ENCODE assay signal across 26 cellular contexts in the genomic region with DNA sequence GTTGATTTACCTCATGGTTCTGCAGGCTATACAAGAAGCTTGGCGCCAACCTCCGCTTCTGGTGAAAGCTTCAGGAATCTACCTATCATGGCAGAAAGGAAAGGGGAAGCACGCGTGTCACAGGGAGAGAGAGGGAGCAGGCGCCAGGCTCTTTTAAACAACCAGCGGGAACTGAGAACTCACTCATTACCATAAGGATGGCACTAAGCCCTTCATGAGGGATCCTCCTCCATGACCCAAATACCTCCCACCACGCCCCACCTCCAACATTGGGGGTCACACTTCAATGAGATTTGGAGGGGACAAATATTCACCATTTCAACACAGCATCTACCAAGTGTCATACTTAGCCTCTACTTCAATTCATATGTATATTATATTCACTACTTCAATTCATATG. TPM values are rescaled to one million over a fixed set of nuclear protein-coding genes. Genes with fewer than 3 reads are reported as not detected.
DNase-seq lines count a peak whose midpoint lies in the region; ATAC-seq and TF ChIP-seq lines count a peak whose summit lies in the region.
"Had no signal": no experiment of that assay in that cellular context is flagged by ENCODE, and none has a peak within 500 bp of the region (broad histone marks: within the 10 kb centered on the region; RNA-seq: fewer than 3 reads in every experiment).

No MANE protein-coding gene starts in this region.

- H3K79me2 ChIP-seq in H9 (ENCODE audit: insufficient read depth, low read length), result no peaks in the 10 kb centered on the region

- no peak overlapping the region for H3K4ac ChIP-seq in H9 (ENCODE audit: low read depth, low read length)

- H3K36me3 ChIP-seq in iPS-20b (ENCODE audit: insufficient read depth, low read depth, low read length), result no peaks in the 10 kb centered on the region
- H3K36me3 ChIP-seq: MG63, SJCRH30 had no signal

- no peak for TF ChIP-seq CTCF in H9 (conservative IDR thresholded peaks at IDR 0.05)
- no peak for TF ChIP-seq CTCF in WTC11 (IDR thresholded peaks at IDR 0.05)

- H3K4me1 Mint-ChIP-seq in H9 (peaks cover 14 to 22% of the 10 kb centered on the region in 2 experiments), WTC11 (peaks cover 35% of the 10 kb centered on the region)

- H3K4me3 ChIP-seq in iPS-20b (ENCODE audit: low read length), result peak overlapping the region; percentile 57; the same call in 1 of the 2 replicates
- H3K4me3 ChIP-seq: MG63, SJCRH30 had no signal

- peaks cover 0 to 17% of the 10 kb centered on the region in 2 experiments; a peak in 2 of 5 replicates for H3K9me3 Mint-ChIP-seq in H9
- peaks cover 3% of the 10 kb centered on the region; the same call in 1 of the 2 replicates for H3K9me3 Mint-ChIP-seq in WTC11
- H3K9me3 Mint-ChIP-seq: HFFc6 had no signal

- H2BK15ac ChIP-seq in H9 (ENCODE audit: low read depth, low read length), result no peak overlapping the region

- H4K8ac ChIP-seq in H9 (replicated peaks; ENCODE audit: insufficient read length, low read depth, low read length), result no peak overlapping the region

- H2AFZ ChIP-seq in H9 (ENCODE audit: low read length), result no peak overlapping the region

- no peak overlapping the region for H2BK5ac ChIP-seq in H9 (ENCODE audit: insufficient read length, low read length)

- DNase-seq in ELF-1 (ENCODE audit: low read depth, low spot score) (peak; percentile 18), H9 (peak; percentile 50), WTC11 (ENCODE audit: low spot score) (peak; percentile 20), hippocampal formation (lab: John Stamatoyannopoulos, UW) (no peak), DMS 273 treated with DMSO at 0.1 percent for 48 hours (lab: John Stamatoyannopoulos, UW) (no peak)
- DNase-seq: 8988T; ACHN; HFFc6; IMR-90; KG1; MG63; NCI-H1105 treated with DMSO at 0.1 percent for 48 hours; NCI-H146; NCI-H1930; NCI-H2107; NCI-H446 treated with DMSO at 0.1 percent for 48 hours; NCI-H526; NCI-H82; NK-92 treated with Interleukin-12 subunit alpha and Interleukin-12 subunit beta, amount 100 ng/mL, for 24 hours; PC-3; SJCRH30 had no signal

- H3K27me3 ChIP-seq in H9 (ENCODE audit: insufficient read depth, low read length), result no peaks in the 10 kb centered on the region
- no peaks in the 10 kb centered on the region for H3K27me3 ChIP-seq in iPS-20b (ENCODE audit: insufficient read depth, low read length)
- H3K27me3 ChIP-seq: MG63, SJCRH30 had no signal

- no peak overlapping the region for H3T11ph ChIP-seq in H9 (ENCODE audit: low read length)

- H4K5ac ChIP-seq in H9 (ENCODE audit: insufficient read length, low read depth, low read length), result no peak overlapping the region

- CTCF ChIA-PET in WTC11 (lab: Charles Lee), result no interaction called here

- H3K56ac ChIP-seq in H9 (ENCODE audit: insufficient read length, low read depth, low read length), result no peak overlapping the region

- H3K9ac ChIP-seq in H9 (ENCODE audit: extremely low read depth, insufficient read length, low read length) (no peak overlapping the region), iPS-20b (ENCODE audit: low read depth, low read length) (peak overlapping the region; percentile 42; the same call in 1 of the 2 replicates)

- no peak overlapping the region for H3K23ac ChIP-seq in H9 (ENCODE audit: insufficient read length, low read depth, low read length)

- H3K4me3 Mint-ChIP-seq in H9 (peak overlapping the region; percentile 7 to 62; a peak in 3 of 5 replicates), WTC11 (peak overlapping the region; percentile 40)
- H3K4me3 Mint-ChIP-seq: HFFc6 had no signal

- H3K27ac Mint-ChIP-seq in H9 (peak overlapping the region in 1 of 3 experiments; percentile 90; a peak in 3 of 7 replicates), WTC11 (peak overlapping the region; percentile 80)
- H3K27ac Mint-ChIP-seq: HFFc6 had no signal

- peak; percentile 95 for ATAC-seq in WTC11
- ATAC-seq in HG03135 (IDR thresholded peaks at IDR 0.05; ENCODE audit: unreplicated experiment), result no peak
- ATAC-seq in HG03439 (IDR thresholded peaks at IDR 0.05; ENCODE audit: unreplicated experiment), result no peak
- ATAC-seq: PC-3, Right ventricle myocardium inferior, SK-N-SH treated with all-trans-retinoic acid at 6 μM for 48 hours had no signal

- H3K36me3 Mint-ChIP-seq in H9 (ENCODE audit: insufficient read depth in 1 of 3, low read depth in 3 of 3) (no peaks in the 10 kb centered on the region), WTC11 (no peaks in the 10 kb centered on the region)

- H3K4me1 ChIP-seq in H9 (ENCODE audit: insufficient read depth, low read length) (no peaks in the 10 kb centered on the region; the same call in 1 of the 2 replicates), iPS-20b (ENCODE audit: insufficient read depth, low read length) (peaks cover 20% of the 10 kb centered on the region)
- H3K4me1 ChIP-seq: SJCRH30 had no signal

- no peak overlapping the region for H4K91ac ChIP-seq in H9 (ENCODE audit: insufficient read length, low read depth, low read length)

- H2BK20ac ChIP-seq in H9 (ENCODE audit: low read depth, low read length, poor library complexity, severe bottlenecking), result no peak overlapping the region

- WGBS in H9 (ENCODE audit: extremely low coverage, insufficient read length, low lambda C conversion rate), result no CpG with 5 or more reads among the region's 7 CpGs

- no peak overlapping the region for H3K18ac ChIP-seq in H9 (ENCODE audit: insufficient read length, low read depth, low read length)

- no peaks in the 10 kb centered on the region for H3K23me2 ChIP-seq in H9 (ENCODE audit: insufficient read length, low read depth, low read length, poor library complexity, severe bottlenecking)

- no peaks in the 10 kb centered on the region for H3K9me3 ChIP-seq in H9 (ENCODE audit: control insufficient read depth, low read depth, low read length)
- no peaks in the 10 kb centered on the region for H3K9me3 ChIP-seq in iPS-20b (ENCODE audit: insufficient read depth, low read depth, low read length)
- H3K9me3 ChIP-seq: MG63, SJCRH30 had no signal

- H3K27ac ChIP-seq in H9 (ENCODE audit: insufficient read length, low read depth, low read length) (no peak overlapping the region), iPS-20b (ENCODE audit: low read length) (no peak overlapping the region)
- H3K27ac ChIP-seq: SJCRH30 had no signal

- no peaks in the 10 kb centered on the region for H3K79me1 ChIP-seq in H9 (ENCODE audit: insufficient read depth, low read depth, low read length, poor library complexity, severe bottlenecking)

- no peak overlapping the region for H3K14ac ChIP-seq in H9 (ENCODE audit: insufficient read depth, low read length)

- H3K4me2 ChIP-seq in H9 (ENCODE audit: insufficient read depth, insufficient read length, low read length), result peak overlapping the region; percentile 23

- POLR2A ChIA-PET in WTC11 (lab: Charles Lee), result no interaction called here

- H3K27me3 Mint-ChIP-seq in H9 (ENCODE audit: low read depth) (no peaks in the 10 kb centered on the region; the same call in 1 of the 2 replicates), WTC11 (ENCODE audit: low read depth) (no peaks in the 10 kb centered on the region)

- H4K20me1 ChIP-seq in H9 (ENCODE audit: control insufficient read depth, insufficient read depth, insufficient read length), result no peaks in the 10 kb centered on the region

- H2BK120ac ChIP-seq in H9 (ENCODE audit: low read depth, low read length, poor library complexity, severe bottlenecking), result no peak overlapping the region

- H2AK5ac ChIP-seq in H9 (ENCODE audit: insufficient read length, low read length), result no peak overlapping the region

- H2BK12ac ChIP-seq in H9 (ENCODE audit: insufficient read length, low read depth, low read length), result no peak overlapping the region

TF ChIP-seq in WTC11, 78 proteins besides CTCF, POLR2A, EP300 and RAD21 (continues in another document):
- TF ChIP-seq EMX1 (CRISPR knock-in tag; IDR thresholded peaks at IDR 0.05) (no peak), RELA (CRISPR knock-in tag; IDR thresholded peaks at IDR 0.05; ENCODE audit: borderline replicate concordance) (no peak)
- TF ChIP-seq, protein P1, sequence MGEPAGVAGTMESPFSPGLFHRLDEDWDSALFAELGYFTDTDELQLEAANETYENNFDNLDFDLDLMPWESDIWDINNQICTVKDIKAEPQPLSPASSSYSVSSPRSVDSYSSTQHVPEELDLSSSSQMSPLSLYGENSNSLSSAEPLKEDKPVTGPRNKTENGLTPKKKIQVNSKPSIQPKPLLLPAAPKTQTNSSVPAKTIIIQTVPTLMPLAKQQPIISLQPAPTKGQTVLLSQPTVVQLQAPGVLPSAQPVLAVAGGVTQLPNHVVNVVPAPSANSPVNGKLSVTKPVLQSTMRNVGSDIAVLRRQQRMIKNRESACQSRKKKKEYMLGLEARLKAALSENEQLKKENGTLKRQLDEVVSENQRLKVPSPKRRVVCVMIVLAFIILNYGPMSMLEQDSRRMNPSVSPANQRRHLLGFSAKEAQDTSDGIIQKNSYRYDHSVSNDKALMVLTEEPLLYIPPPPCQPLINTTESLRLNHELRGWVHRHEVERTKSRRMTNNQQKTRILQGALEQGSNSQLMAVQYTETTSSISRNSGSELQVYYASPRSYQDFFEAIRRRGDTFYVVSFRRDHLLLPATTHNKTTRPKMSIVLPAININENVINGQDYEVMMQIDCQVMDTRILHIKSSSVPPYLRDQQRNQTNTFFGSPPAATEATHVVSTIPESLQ (CRISPR knock-in tag; IDR thresholded peaks at IDR 0.05), result no peak
- TF ChIP-seq, protein P2, sequence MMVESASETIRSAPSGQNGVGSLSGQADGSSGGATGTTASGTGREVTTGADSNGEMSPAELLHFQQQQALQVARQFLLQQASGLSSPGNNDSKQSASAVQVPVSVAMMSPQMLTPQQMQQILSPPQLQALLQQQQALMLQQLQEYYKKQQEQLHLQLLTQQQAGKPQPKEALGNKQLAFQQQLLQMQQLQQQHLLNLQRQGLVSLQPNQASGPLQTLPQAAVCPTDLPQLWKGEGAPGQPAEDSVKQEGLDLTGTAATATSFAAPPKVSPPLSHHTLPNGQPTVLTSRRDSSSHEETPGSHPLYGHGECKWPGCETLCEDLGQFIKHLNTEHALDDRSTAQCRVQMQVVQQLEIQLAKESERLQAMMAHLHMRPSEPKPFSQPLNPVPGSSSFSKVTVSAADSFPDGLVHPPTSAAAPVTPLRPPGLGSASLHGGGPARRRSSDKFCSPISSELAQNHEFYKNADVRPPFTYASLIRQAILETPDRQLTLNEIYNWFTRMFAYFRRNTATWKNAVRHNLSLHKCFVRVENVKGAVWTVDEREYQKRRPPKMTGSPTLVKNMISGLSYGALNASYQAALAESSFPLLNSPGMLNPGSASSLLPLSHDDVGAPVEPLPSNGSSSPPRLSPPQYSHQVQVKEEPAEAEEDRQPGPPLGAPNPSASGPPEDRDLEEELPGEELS (CRISPR knock-in tag; IDR thresholded peaks at IDR 0.05), result no peak

RNA-seq across cellular contexts. Expression of a gene that starts 18.8 kb away (rescaled TPM):
- 2.6 TPM in 2 replicates for total RNA-seq in H9 (2021)
- 5.8 to 6.3 TPM (median 6.3 TPM) in 3 replicates for total RNA-seq in WTC11 (2021)

RNA-seq across cellular contexts. Expression of a gene that starts 57.2 kb away (rescaled TPM):
- total RNA-seq in H9 (2021) (0.09 and 0.13 TPM in 2 replicates), WTC11 (2021) (0.99 to 1.1 TPM (median 1.0 TPM) in 3 replicates)
- total RNA-seq: PC-3, SJCRH30 had no signal

Comparison
In these comparisons a context has a peak if more than half of its experiments do, and no peak if none do; other contexts are left out.
1. DNase-seq: peak in ELF-1 (single experiment), H9 (single experiment) and WTC11 (single experiment); none in hippocampal formation (0 of 2) and DMS 273 treated with DMSO at 0.1 percent for 48 hours (single experiment).